In genomic region chr13:110483386-110483785, GRCh38 we compare ENCODE assay signal across 22 cellular contexts.
A peak's percentile ranks its signal among the peaks of the same experiment; 100 is the strongest.
DNase-seq lines count a peak whose midpoint lies in the region; ATAC-seq, FAIRE-seq and TF ChIP-seq lines count a peak whose summit lies in the region.
"Had no signal": no experiment of that assay in that cellular context is flagged by ENCODE, and none has a peak within 500 bp of the region (broad histone marks: within the 10 kb centered on the region; RNA-seq: fewer than 3 reads in every experiment).

No MANE protein-coding gene starts in this region.

- H3K4me2 ChIP-seq in smooth muscle cell = no peak overlapping the region
- H3K4me2 ChIP-seq: PC-9 had no signal

- H3K9ac ChIP-seq in endodermal cell (ENCODE audit: extremely low read depth, low read length, poor library complexity, severe bottlenecking) = no peak overlapping the region
- H3K9ac ChIP-seq in kidney (ENCODE audit: low read length in 2 of 2) = no peak overlapping the region
- no peak overlapping the region for H3K9ac ChIP-seq in smooth muscle cell (ENCODE audit: low read depth)

- H3K27me3 ChIP-seq in endodermal cell (ENCODE audit: control insufficient read depth, insufficient read depth, low read length, poor library complexity, severe bottlenecking) = no peaks in the 10 kb centered on the region
- H3K27me3 ChIP-seq in smooth muscle cell (ENCODE audit: low read depth) = no peaks in the 10 kb centered on the region
- H3K27me3 ChIP-seq: SJCRH30 had no signal

- WGBS in endodermal cell (ENCODE audit: insufficient coverage in 1 of 2, insufficient read length in 1 of 2), 2 experiments = 88 to 89% methylated on average over 10 of the region's 10 CpGs
- WGBS in smooth muscle cell (ENCODE audit: low lambda C conversion rate) = 72% methylated on average over 10 of the region's 10 CpGs

- no peak for DNase-seq in endodermal cell
- DNase-seq in kidney = peak; percentile 18
- DNase-seq in smooth muscle cell (lab: John Stamatoyannopoulos, UW; ENCODE audit: unreplicated experiment) = no peak
- no peak for DNase-seq in Right ventricle myocardium inferior (ENCODE audit: missing footprints)
- DNase-seq in SIG-M5 (lab: John Stamatoyannopoulos, UW) = no peak
- DNase-seq in left colon = no peak
- DNase-seq: BE2C; CD4-positive, alpha-beta T cell; EL; HFFc6; IMR-90; NCI-H1417 treated with DMSO at 0.1 percent for 48 hours; NCI-H187 treated with DMSO at 0.1 percent for 48 hours; NCI-H2227 treated with DMSO at 0.1 percent for 48 hours; NCI-H524 treated with DMSO at 0.1 percent for 48 hours; PC-9; SJCRH30 had no signal

- H3F3A ChIP-seq in smooth muscle cell (ENCODE audit: low read depth) = peaks cover 79% of the 10 kb centered on the region

- intact Hi-C loops in kidney (cut with DNase I) = no loop called here
- intact Hi-C loops in Right ventricle myocardium inferior (cut with DNase I) = no loop called here
- intact Hi-C loops in left colon (cut with DNase I, micrococcal nuclease) = no loop called here

- peaks cover 75% of the 10 kb centered on the region for H4K20me1 ChIP-seq in smooth muscle cell (ENCODE audit: low read depth)

- H3K27ac Mint-ChIP-seq in endodermal cell = peak overlapping the region; percentile 42
- H3K27ac Mint-ChIP-seq: CD4-positive, alpha-beta T cell; HFFc6 had no signal

- no peak overlapping the region for H3K4me3 Mint-ChIP-seq in endodermal cell
- H3K4me3 Mint-ChIP-seq: CD4-positive, alpha-beta T cell; HFFc6 had no signal

- H2AFZ ChIP-seq in smooth muscle cell (ENCODE audit: low read depth) = no peak overlapping the region
- H2AFZ ChIP-seq: PC-9 had no signal

- H3K9me3 ChIP-seq in endodermal cell (ENCODE audit: control insufficient read depth, low read length) = no peaks in the 10 kb centered on the region
- no peaks in the 10 kb centered on the region for H3K9me3 ChIP-seq in kidney (ENCODE audit: control insufficient read depth in 1 of 2, low read length in 2 of 2)
- no peaks in the 10 kb centered on the region for H3K9me3 ChIP-seq in smooth muscle cell (replicated peaks; ENCODE audit: low read depth)
- H3K9me3 ChIP-seq: BE2C, SJCRH30 had no signal

- no peak overlapping the region for H3K27ac ChIP-seq in endodermal cell (ENCODE audit: low read depth, low read length)
- no peak overlapping the region for H3K27ac ChIP-seq in kidney (ENCODE audit: low read depth in 2 of 2, low read length in 2 of 2)
- H3K27ac ChIP-seq in smooth muscle cell (ENCODE audit: low read depth) = peak overlapping the region; percentile 79
- H3K27ac ChIP-seq: PC-9, RWPE1, SJCRH30 had no signal

- H3K4me3 ChIP-seq in endodermal cell (ENCODE audit: low read length) (no peak overlapping the region), kidney (ENCODE audit: low read length in 2 of 2) (no peak overlapping the region), smooth muscle cell (no peak overlapping the region)
- H3K4me3 ChIP-seq: PC-9, SJCRH30 had no signal

- H3K79me2 ChIP-seq in smooth muscle cell (ENCODE audit: low read depth) = no peaks in the 10 kb centered on the region

- TF ChIP-seq CTCF in endodermal cell (conservative IDR thresholded peaks at IDR 0.05) (no peak), kidney (IDR thresholded peaks at IDR 0.05; ENCODE audit: borderline replicate concordance, extremely low read depth, insufficient read depth) (no peak), smooth muscle cell (IDR thresholded peaks at IDR 0.05; ENCODE audit: borderline replicate concordance, insufficient read depth, poor library complexity, severe bottlenecking) (no peak)

- ATAC-seq in GM18867 (IDR thresholded peaks at IDR 0.05; ENCODE audit: unreplicated experiment) = peak; percentile 68
- ATAC-seq in Right ventricle myocardium inferior = no peak
- ATAC-seq in GM21526 (IDR thresholded peaks at IDR 0.05; ENCODE audit: low FRiP score, unreplicated experiment) = no peak
- no peak for ATAC-seq in left colon

- H3K4me1 ChIP-seq in endodermal cell (ENCODE audit: control insufficient read depth, insufficient read depth, low read length) (peaks cover 8% of the 10 kb centered on the region), kidney (ENCODE audit: control insufficient read depth in 1 of 2, insufficient read depth in 1 of 2, low read depth in 1 of 2, low read length in 2 of 2) (no peaks in the 10 kb centered on the region), smooth muscle cell (ENCODE audit: low read depth) (peaks cover 20% of the 10 kb centered on the region)
- H3K4me1 ChIP-seq: BE2C had no signal

- no peak for FAIRE-seq in kidney (lab: Jason Lieb, UNC)
- FAIRE-seq: GM12891, H54 had no signal

- H3K36me3 ChIP-seq in endodermal cell (ENCODE audit: control insufficient read depth, insufficient read depth, low read length) = peaks cover 82% of the 10 kb centered on the region
- H3K36me3 ChIP-seq in kidney (ENCODE audit: control insufficient read depth in 1 of 2, insufficient read depth in 2 of 2, low read length in 2 of 2) = peaks cover 23 to 60% of the 10 kb centered on the region in 2 donors
- H3K36me3 ChIP-seq in smooth muscle cell (ENCODE audit: low read depth) = peaks cover 11% of the 10 kb centered on the region
- H3K36me3 ChIP-seq: BE2C had no signal

- peaks cover 28% of the 10 kb centered on the region for H3K4me1 Mint-ChIP-seq in endodermal cell

- peaks cover 71% of the 10 kb centered on the region for H3K36me3 Mint-ChIP-seq in endodermal cell (ENCODE audit: low read depth)

- H3K27me3 Mint-ChIP-seq in endodermal cell (ENCODE audit: insufficient read depth) = no peaks in the 10 kb centered on the region
- H3K27me3 Mint-ChIP-seq: CD4-positive, alpha-beta T cell had no signal

- no peaks in the 10 kb centered on the region for H3K9me3 Mint-ChIP-seq in endodermal cell
- H3K9me3 Mint-ChIP-seq: CD4-positive, alpha-beta T cell; HFFc6 had no signal
